Comparison of ENCODE assay signal across 1 cellular context in genomic region chr15:71709808-71710418, GRCh38.
TF ChIP-seq lines count a peak whose summit lies in the region.

No MANE protein-coding gene starts in this region.

TF ChIP-seq in SK-N-SH treated with all-trans-retinoic acid at 6 μM for 48 hours, 23 proteins besides CTCF, POLR2A, EP300 and RAD21 (continued from another document):
- no peak for TF ChIP-seq POU6F1 (CRISPR knock-in tag; IDR thresholded peaks at IDR 0.05; ENCODE audit: borderline replicate concordance, low read depth)
- no peak for TF ChIP-seq ZFP3 (CRISPR knock-in tag; IDR thresholded peaks at IDR 0.05)
- no peak for TF ChIP-seq TSHZ2 (CRISPR knock-in tag; IDR thresholded peaks at IDR 0.05)
- no peak for TF ChIP-seq CSRNP3 (CRISPR knock-in tag; IDR thresholded peaks at IDR 0.05)
- TF ChIP-seq SNAI2 (CRISPR knock-in tag; IDR thresholded peaks at IDR 0.05): no peak
- TF ChIP-seq ZC3H10 (CRISPR knock-in tag; IDR thresholded peaks at IDR 0.05): no peak
